In genomic region chr13:46329624-46330023, GRCh38 we compare ENCODE assay signal across 23 cellular contexts. TPM values are rescaled to one million over a fixed set of nuclear protein-coding genes. Genes with fewer than 3 reads are reported as not detected.
"Had no signal": no experiment of that assay in that cellular context is flagged by ENCODE, and none has a peak within 500 bp of the region (broad histone marks: within the 10 kb centered on the region; RNA-seq: fewer than 3 reads in every experiment).

No MANE protein-coding gene starts in this region.

- H3K9me3 Mint-ChIP-seq: endodermal cell, memory B cell, nephron, neural progenitor cell had no signal

- H3K27me3 Mint-ChIP-seq: memory B cell had no signal

- DNase-seq: effector CD8-positive, alpha-beta T cell; endodermal cell; foreskin fibroblast; gastrocnemius medialis; head of caudate nucleus; stimulated activated CD4-positive, alpha-beta T cell treated with anti-CD3 and anti-CD28 coated beads, Interleukin-12 subunit alpha, Interleukin-12 subunit beta, amount 100 ng/mL, for 4 hours; stimulated activated CD4-positive, alpha-beta T cell treated with anti-CD3 and anti-CD28 coated beads, Interleukin-1b, Interleukin-23, amount 100 ng/mL, for 48 hours; stimulated activated CD4-positive, alpha-beta T cell treated with anti-CD3 and anti-CD28 coated beads, Interleukin-4, amount 100 ng/mL, for 1 hour; stimulated activated CD8-positive, alpha-beta memory T cell treated with anti-CD3 and anti-CD28 coated beads, Interleukin-4, amount 100 ng/mL, for 48 hours; stimulated activated naive CD4-positive, alpha-beta T cell treated with Interleukin-2 at 50 U/mL for 16 hours; transverse colon; upper lobe of right lung had no signal

- ATAC-seq: esophagus mucosa, gastrocnemius medialis, sciatic nerve, upper lobe of right lung had no signal

- H3K36me3 ChIP-seq: gastrocnemius medialis, neural progenitor cell, prostate gland, right atrium auricular region, suprapubic skin, transverse colon, upper lobe of right lung, vagina had no signal

- H3K36me3 Mint-ChIP-seq: memory B cell, neural progenitor cell had no signal

- H3K27ac ChIP-seq: epithelial cell of prostate, gastrocnemius medialis, neural progenitor cell, prostate gland, right atrium auricular region, suprapubic skin, transverse colon, upper lobe of right lung, vagina had no signal

- H3K4me1 Mint-ChIP-seq: nephron, neural progenitor cell had no signal

- H3K4me3 Mint-ChIP-seq: endodermal cell, memory B cell, nephron, neural progenitor cell had no signal

- H3K27ac Mint-ChIP-seq: endodermal cell, nephron, neural progenitor cell had no signal

- H3K9me3 ChIP-seq: gastrocnemius medialis, prostate gland, right atrium auricular region, suprapubic skin, transverse colon, upper lobe of right lung, vagina had no signal

RNA-seq across cellular contexts. Expression of gene RUBCNL, which starts 57.4 kb away (rescaled TPM):
- total RNA-seq: glomerular endothelial cell had no signal
